11 cellular contexts compared by ENCODE assay signal in genomic region chr1:165443539-165444289, GRCh38. TPM values are rescaled to one million over a fixed set of nuclear protein-coding genes. Genes with fewer than 3 reads are reported as not detected.
A peak's percentile ranks its signal among the peaks of the same experiment; 100 is the strongest.
DNase-seq lines count a peak whose midpoint lies in the region; ATAC-seq and TF ChIP-seq lines count a peak whose summit lies in the region.
"Had no signal": no experiment of that assay in that cellular context is flagged by ENCODE, and none has a peak within 500 bp of the region (broad histone marks: within the 10 kb centered on the region; RNA-seq: fewer than 3 reads in every experiment).

No MANE protein-coding gene starts in this region.

- TF ChIP-seq CTCF in adrenal gland (IDR thresholded peaks at IDR 0.05): no peak
- no peak for TF ChIP-seq CTCF in sigmoid colon (IDR thresholded peaks at IDR 0.05)

- H3K9ac ChIP-seq in HUES64 (ENCODE audit: low read depth, low read length) (no peak overlapping the region), iPS-18a (ENCODE audit: low read length) (no peak overlapping the region)

- 12% methylated on average over 8 of the region's 8 CpGs for WGBS in HUES64
- 15 to 31% (median 22%) methylated on average over 3 to 8 of the region's 8 CpGs for WGBS in adrenal gland, 4 donors
- WGBS in sigmoid colon, 2 donors: 13 to 25% methylated on average over 8 of the region's 8 CpGs

- no peaks in the 10 kb centered on the region for H3K9me3 ChIP-seq in HUES64 (ENCODE audit: insufficient read depth, low read depth, low read length)
- H3K9me3 ChIP-seq in adrenal gland (replicated peaks in 1 of 3): no peaks in the 10 kb centered on the region
- no peaks in the 10 kb centered on the region for H3K9me3 ChIP-seq in iPS-18a (ENCODE audit: control insufficient read depth, low read depth, low read length)
- H3K9me3 ChIP-seq in sigmoid colon: no peaks in the 10 kb centered on the region

- H3K4me3 ChIP-seq in HUES64 (ENCODE audit: low read length): peak overlapping the region; percentile 44
- H3K4me3 ChIP-seq in adrenal gland: peak overlapping the region in 1 of 4 donors; percentile 21
- peak overlapping the region; percentile 52 for H3K4me3 ChIP-seq in iPS-18a (ENCODE audit: low read length)
- peak overlapping the region in 3 of 4 donors; percentile 26 to 38 (median 35) for H3K4me3 ChIP-seq in sigmoid colon
- H3K4me3 ChIP-seq: GM12878 had no signal

- peaks cover 26% of the 10 kb centered on the region for H3K4me1 ChIP-seq in HUES64 (ENCODE audit: insufficient read depth, low read length)
- peaks cover 0 to 6% of the 10 kb centered on the region in 2 donors for H3K4me1 ChIP-seq in adrenal gland (replicated peaks in 1 of 2)
- peaks cover 21% of the 10 kb centered on the region for H3K4me1 ChIP-seq in iPS-18a (ENCODE audit: control insufficient read depth, low read depth, low read length)
- peaks cover 0 to 19% (median 13%) of the 10 kb centered on the region in 4 donors for H3K4me1 ChIP-seq in sigmoid colon

- ATAC-seq in esophagus mucosa: no peak
- ATAC-seq: GM12878 had no signal

- TF ChIP-seq EP300 in sigmoid colon (IDR thresholded peaks at IDR 0.05): no peak

- peak in 4 of 7 donors; percentile 8 to 27 (median 22) for DNase-seq in adrenal gland
- peak; percentile 65 for DNase-seq in sigmoid colon
- DNase-seq in NK-92 (lab: John Stamatoyannopoulos, UW; ENCODE audit: unreplicated experiment): no peak
- no peak for DNase-seq in NCI-H2081 treated with DMSO at 0.1 percent for 48 hours (lab: John Stamatoyannopoulos, UW)
- DNase-seq in effector CD8-positive, alpha-beta T cell (lab: John Stamatoyannopoulos, UW): no peak
- DNase-seq: NCI-H2081 had no signal

- H3K36me3 ChIP-seq in HUES64 (ENCODE audit: insufficient read depth, low read length): no peaks in the 10 kb centered on the region
- H3K36me3 ChIP-seq in adrenal gland (replicated peaks in 1 of 2): no peaks in the 10 kb centered on the region
- no peaks in the 10 kb centered on the region for H3K36me3 ChIP-seq in iPS-18a (ENCODE audit: control insufficient read depth, low read depth, low read length)
- no peaks in the 10 kb centered on the region for H3K36me3 ChIP-seq in sigmoid colon

- no peak overlapping the region for H3K27ac ChIP-seq in HUES64 (ENCODE audit: low read depth, low read length)
- no peak overlapping the region for H3K27ac ChIP-seq in adrenal gland
- no peak overlapping the region for H3K27ac ChIP-seq in iPS-18a (ENCODE audit: low read length)
- H3K27ac ChIP-seq in sigmoid colon: peak overlapping the region in 2 of 4 donors; percentile 4 to 19

- no peak for TF ChIP-seq POLR2A in adrenal gland (IDR thresholded peaks at IDR 0.05)
- TF ChIP-seq POLR2A in sigmoid colon (IDR thresholded peaks at IDR 0.05): no peak

- intact Hi-C loops in adrenal gland (cut with DNase I) (no loop called here), sigmoid colon (cut with DNase I) (no loop called here)

- peaks cover 83% of the 10 kb centered on the region for H3K27me3 ChIP-seq in HUES64 (ENCODE audit: insufficient read depth, low read length)
- H3K27me3 ChIP-seq in adrenal gland: peaks cover 19% of the 10 kb centered on the region
- H3K27me3 ChIP-seq in iPS-18a (ENCODE audit: control insufficient read depth, insufficient read depth, low read length): peaks cover 92% of the 10 kb centered on the region
- H3K27me3 ChIP-seq in sigmoid colon: peaks cover 10 to 40% (median 26%) of the 10 kb centered on the region in 3 donors

RNA-seq across cellular contexts. Expression of gene RXRG, which starts 1.2 kb away (rescaled TPM):
- polyA plus RNA-seq in HUES64 (2013, experiment 1 of 2): 1.5 TPM
- polyA plus RNA-seq in HUES64 (2013, experiment 2 of 2): 0.89 TPM
- total RNA-seq in adrenal gland: 1 to 10 TPM in 4 of 8 donors, under 1 TPM in 2, not detected in 2; 0.36 to 2.4 (median 1.3) TPM
- polyA plus RNA-seq in adrenal gland: 1 to 10 TPM in 1 of 3 donors, under 1 TPM in 2; 0.68 to 2.1 (median 0.80) TPM
- 1 to 10 TPM in 3 of 4 donors, under 1 TPM in 1; 0.55 to 2.1 (median 1.4) TPM for total RNA-seq in sigmoid colon
- polyA plus RNA-seq in sigmoid colon: 1 to 10 TPM in 1 of 3 donors, under 1 TPM in 2; 0.69 to 1.8 (median 0.82) TPM
- 0.24 TPM for total RNA-seq in esophagus mucosa
- total RNA-seq: GM12878 had no signal
- polyA plus RNA-seq: IgD-negative memory B cell had no signal

Comparison
In these comparisons a context has a peak if more than half of its experiments do, and no peak if none do; other contexts are left out.
1. DNase-seq: peak in adrenal gland (4 of 7) and sigmoid colon (single experiment); none in NK-92 (single experiment), NCI-H2081 treated with DMSO at 0.1 percent for 48 hours (single experiment) and effector CD8-positive, alpha-beta T cell (single experiment).